ENCODE assay signal across 2 cellular contexts in genomic region chrX:55688579-55688978, GRCh38.
TF ChIP-seq lines count a peak whose summit lies in the region.
"Not testable (repeated sequence)": the region's sequence is repeated elsewhere in the genome, so short reads cannot be mapped to it uniquely, and the experiment has no call there.

No MANE protein-coding gene starts in this region.

TF ChIP-seq in K562, 482 proteins besides CTCF, POLR2A, EP300 and RAD21:
- peak; percentile 19 for TF ChIP-seq MEIS2 (IDR thresholded peaks at IDR 0.05; ENCODE audit: partially characterized antibody)

TF ChIP-seq in HepG2, 621 proteins besides CTCF, POLR2A, EP300 and RAD21:
- 0 out of 2 replicates have a peak, but pooled peaks have one; percentile 26 for TF ChIP-seq SP5 (CRISPR knock-in tag; IDR thresholded peaks at IDR 0.05; ENCODE audit: borderline replicate concordance, low read depth)
- TF ChIP-seq FOXA1 (IDR thresholded peaks at IDR 0.05) = not testable (repeated sequence)
- 0 out of 2 replicates have a peak, but pooled peaks have one; percentile 13 for TF ChIP-seq FOXA1 (CRISPR knock-in tag; IDR thresholded peaks at IDR 0.05)
